In genomic region chr2:206275274-206276160, GRCh38 we compare ENCODE assay signal across 8 cellular contexts. TPM values are rescaled to one million over a fixed set of nuclear protein-coding genes. Genes with fewer than 3 reads are reported as not detected.
DNase-seq lines count a peak whose midpoint lies in the region; ATAC-seq, FAIRE-seq and TF ChIP-seq lines count a peak whose summit lies in the region.

No MANE protein-coding gene starts in this region.

- H3K36me3 ChIP-seq in astrocyte (ENCODE audit: insufficient read depth, low read length), result no peaks in the 10 kb centered on the region
- no peaks in the 10 kb centered on the region for H3K36me3 ChIP-seq in iPS-18a (ENCODE audit: control insufficient read depth, low read depth, low read length)
- H3K36me3 ChIP-seq in skeletal muscle tissue (ENCODE audit: control insufficient read depth in 3 of 3, insufficient read depth in 3 of 3, low read length in 3 of 3), result peaks cover 0 to 2% (median 0%) of the 10 kb centered on the region in 3 donors

- H4K20me1 ChIP-seq in astrocyte (ENCODE audit: insufficient read depth, low read length), result peaks cover 5% of the 10 kb centered on the region

- H3K27me3 ChIP-seq in astrocyte (ENCODE audit: insufficient read depth, low read length) (peaks cover 53% of the 10 kb centered on the region), iPS-18a (ENCODE audit: control insufficient read depth, insufficient read depth, low read length) (peaks cover 14% of the 10 kb centered on the region), skeletal muscle tissue (ENCODE audit: control insufficient read depth in 3 of 3, insufficient read depth in 3 of 3, low read length in 3 of 3) (peaks cover 14 to 32% (median 24%) of the 10 kb centered on the region in 3 donors)

- H2AFZ ChIP-seq in astrocyte (ENCODE audit: low read depth, low read length), result peak overlapping the region; percentile 61

- H3K4me3 ChIP-seq in astrocyte (ENCODE audit: insufficient read depth, low read depth, low read length), result peak overlapping the region; percentile 69
- peak overlapping the region; percentile 96 for H3K4me3 ChIP-seq in iPS-18a (ENCODE audit: low read length)
- H3K4me3 ChIP-seq in skeletal muscle tissue (ENCODE audit: low read length in 3 of 3), result peak overlapping the region; percentile 65 to 74 (median 66)

- FAIRE-seq in astrocyte (lab: Jason Lieb, UNC), result no peak

- peak overlapping the region; percentile 83 for H3K9ac ChIP-seq in astrocyte (ENCODE audit: low read length)
- H3K9ac ChIP-seq in iPS-18a (ENCODE audit: low read length), result peak overlapping the region; percentile 76
- H3K9ac ChIP-seq in skeletal muscle tissue (ENCODE audit: low read depth in 1 of 3, low read length in 3 of 3), result peak overlapping the region; percentile 66 to 85 (median 79)

- peaks cover 25% of the 10 kb centered on the region for H3K79me2 ChIP-seq in astrocyte (ENCODE audit: insufficient read depth, low read length)

- peaks cover 4% of the 10 kb centered on the region for H3K4me1 Mint-ChIP-seq in astrocyte (ENCODE audit: low read depth, unreplicated experiment)

- peak; percentile 34 for ATAC-seq in HG02571 (IDR thresholded peaks at IDR 0.05; ENCODE audit: unreplicated experiment)

- no peaks in the 10 kb centered on the region for H3K27me3 Mint-ChIP-seq in astrocyte (ENCODE audit: low read depth, unreplicated experiment)

- H3K9me3 Mint-ChIP-seq in astrocyte (ENCODE audit: unreplicated experiment), result no peaks in the 10 kb centered on the region

- H3K9me3 ChIP-seq in astrocyte (ENCODE audit: insufficient read depth, low read depth, low read length), result no peaks in the 10 kb centered on the region
- no peaks in the 10 kb centered on the region for H3K9me3 ChIP-seq in iPS-18a (ENCODE audit: control insufficient read depth, low read depth, low read length)
- no peaks in the 10 kb centered on the region for H3K9me3 ChIP-seq in skeletal muscle tissue (ENCODE audit: control insufficient read depth in 3 of 3, low read length in 3 of 3)

- H3K4me2 ChIP-seq in astrocyte (ENCODE audit: low read length), result peak overlapping the region; percentile 82

- peak overlapping the region; percentile 87 for H3K4me3 Mint-ChIP-seq in astrocyte (ENCODE audit: unreplicated experiment)

- peaks cover 4% of the 10 kb centered on the region for H3K4me1 ChIP-seq in astrocyte (ENCODE audit: insufficient read depth, low read length)
- H3K4me1 ChIP-seq in iPS-18a (ENCODE audit: control insufficient read depth, low read depth, low read length), result peaks cover 27% of the 10 kb centered on the region
- no peaks in the 10 kb centered on the region for H3K4me1 ChIP-seq in skeletal muscle tissue (ENCODE audit: control insufficient read depth in 3 of 3, insufficient read depth in 3 of 3, low read length in 3 of 3)

- H3K27ac ChIP-seq in astrocyte (ENCODE audit: low read depth, low read length) (peak overlapping the region; percentile 46), iPS-18a (ENCODE audit: low read length) (no peak overlapping the region), skeletal muscle tissue (ENCODE audit: low read depth, low read length) (peak overlapping the region; percentile 64)

- H3K27ac Mint-ChIP-seq in astrocyte (ENCODE audit: unreplicated experiment), result peak overlapping the region; percentile 91

- H3K36me3 Mint-ChIP-seq in astrocyte (ENCODE audit: low read depth, unreplicated experiment), result no peaks in the 10 kb centered on the region

- TF ChIP-seq CTCF in astrocyte (IDR thresholded peaks at IDR 0.05; ENCODE audit: insufficient read depth, low read depth, low read length), result no peak

- DNase-seq in stimulated activated CD4-positive, alpha-beta T cell treated with anti-CD3 and anti-CD28 coated beads, Interleukin-4, amount 100 ng/mL, for 24 hours, result peak; percentile 6
- no peak for DNase-seq in stimulated activated CD4-positive, alpha-beta T cell treated with anti-CD3 and anti-CD28 coated beads, Interleukin-4, amount 100 ng/mL, for 4 hours
- DNase-seq in NCI-H1694 (lab: John Stamatoyannopoulos, UW) (peak; percentile 43), astrocyte (ENCODE audit: low read depth) (peak; percentile 44), NCI-H2196 treated with DMSO at 0.1 percent for 48 hours (lab: John Stamatoyannopoulos, UW; ENCODE audit: unreplicated experiment) (no peak)

RNA-seq across cellular contexts. Expression of gene ZDBF2, which starts 1.1 kb away (rescaled TPM):
- 40.9 and 43.6 TPM in 2 replicates for total RNA-seq in astrocyte
- 12.0 TPM for total RNA-seq in skeletal muscle tissue

Comparison
In these comparisons a context has a peak if more than half of its experiments do, and no peak if none do; other contexts are left out.
1. DNase-seq: peak in stimulated activated CD4-positive, alpha-beta T cell treated with anti-CD3 and anti-CD28 coated beads, Interleukin-4, amount 100 ng/mL, for 24 hours (single experiment), NCI-H1694 (single experiment) and astrocyte (single experiment); none in stimulated activated CD4-positive, alpha-beta T cell treated with anti-CD3 and anti-CD28 coated beads, Interleukin-4, amount 100 ng/mL, for 4 hours (0 of 2) and NCI-H2196 treated with DMSO at 0.1 percent for 48 hours (single experiment).
2. Peak in every context shown above with its lines, with median percentiles within 50 percentile points of each other: H3K4me3 ChIP-seq and H3K9ac ChIP-seq.